ENCODE assay signal across 18 cellular contexts in the genomic region with DNA sequence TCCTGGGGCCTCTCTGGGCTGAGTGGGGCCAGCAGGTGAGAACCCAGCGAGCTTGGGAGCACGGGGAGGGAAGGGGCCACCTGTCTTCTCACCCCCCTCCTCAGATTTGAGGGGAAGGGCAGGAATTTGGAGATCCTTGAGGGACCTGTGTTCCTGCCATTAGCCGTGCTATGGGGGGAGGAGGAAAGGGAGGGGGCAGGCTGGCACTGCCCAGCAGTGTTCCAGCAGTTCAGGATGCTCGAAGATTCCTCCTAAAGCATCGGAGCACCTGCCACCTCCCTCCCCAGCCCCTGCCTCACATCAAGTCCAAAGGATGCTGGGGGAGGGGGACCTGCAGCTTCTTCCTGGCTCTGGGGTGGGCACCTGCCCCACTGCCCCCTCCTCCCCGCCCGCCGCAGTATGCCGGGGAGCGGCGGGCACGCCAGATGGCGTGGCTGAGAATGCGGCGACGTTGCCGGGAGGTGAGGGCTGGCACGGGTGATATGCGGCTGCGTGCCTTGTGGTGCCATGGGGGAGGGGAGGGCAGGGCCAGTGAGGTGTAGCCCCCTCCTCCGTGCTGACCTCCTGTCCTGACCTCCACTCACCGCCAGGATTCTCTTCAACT. TPM values are rescaled to one million over a fixed set of nuclear protein-coding genes. Genes with fewer than 3 reads are reported as not detected.
"Had no signal": no experiment of that assay in that cellular context is flagged by ENCODE, and none has a peak within 500 bp of the region (broad histone marks: within the 10 kb centered on the region; RNA-seq: fewer than 3 reads in every experiment).

No MANE protein-coding gene starts in this region.

- H3K4me1 ChIP-seq: adrenal gland had no signal

- H3K9me3 ChIP-seq: adrenal gland had no signal

- H3K36me3 ChIP-seq: adrenal gland had no signal

- H3K9me3 Mint-ChIP-seq: dendritic cell treated with granulocyte-macrophage colony-stimulating factor and Interleukin-4, amounts not matched to agents 40 ng/mL and 50 ng/mL, for 4 days; naive thymus-derived CD8-positive, alpha-beta T cell; stimulated activated effector memory CD8-positive, alpha-beta T cell treated with anti-CD3 and anti-CD28 coated beads, Interleukin-12 subunit alpha, Interleukin-12 subunit beta, amount 100 ng/mL, for 72 hours had no signal

- H3K4me3 ChIP-seq: adrenal gland, smooth muscle cell had no signal

- H3K27ac ChIP-seq: adrenal gland had no signal

- DNase-seq: activated CD4-positive, alpha-beta T cell treated with anti-CD3 and anti-CD28 coated beads, Interleukin-2, amount 50 U/mL, for 4 hours; activated CD4-positive, CD25-positive, alpha-beta regulatory T cell treated with anti-CD3 and anti-CD28 coated beads, Interleukin-2, amount 50 U/mL, for 72 hours; activated naive CD4-positive, alpha-beta T cell treated with anti-CD3 and anti-CD28 coated beads, Interleukin-2, amount 50 U/mL, for 16 hours; activated T-cell treated with anti-CD3 and anti-CD28 coated beads, Interleukin-2, amount 50 U/mL, for 1 hour; adrenal gland; glutamatergic neuron; left colon; naive thymus-derived CD8-positive, alpha-beta T cell; nucleus accumbens; trophoblast cell had no signal

- H3K27ac Mint-ChIP-seq: dendritic cell treated with granulocyte-macrophage colony-stimulating factor and Interleukin-4, amounts not matched to agents 40 ng/mL and 50 ng/mL, for 4 days; naive thymus-derived CD8-positive, alpha-beta T cell; progenitor cell of endocrine pancreas; stimulated activated effector memory CD8-positive, alpha-beta T cell treated with anti-CD3 and anti-CD28 coated beads, Interleukin-12 subunit alpha, Interleukin-12 subunit beta, amount 100 ng/mL, for 72 hours had no signal

- H3K4me2 ChIP-seq: smooth muscle cell had no signal

- H3K4me1 Mint-ChIP-seq: stimulated activated effector memory CD8-positive, alpha-beta T cell treated with anti-CD3 and anti-CD28 coated beads, Interleukin-12 subunit alpha, Interleukin-12 subunit beta, amount 100 ng/mL, for 72 hours had no signal

- H3K36me3 Mint-ChIP-seq: naive thymus-derived CD8-positive, alpha-beta T cell; stimulated activated effector memory CD8-positive, alpha-beta T cell treated with anti-CD3 and anti-CD28 coated beads, Interleukin-12 subunit alpha, Interleukin-12 subunit beta, amount 100 ng/mL, for 72 hours had no signal

- H3K4me3 Mint-ChIP-seq: dendritic cell treated with granulocyte-macrophage colony-stimulating factor and Interleukin-4, amounts not matched to agents 40 ng/mL and 50 ng/mL, for 4 days; naive thymus-derived CD8-positive, alpha-beta T cell; stimulated activated effector memory CD8-positive, alpha-beta T cell treated with anti-CD3 and anti-CD28 coated beads, Interleukin-12 subunit alpha, Interleukin-12 subunit beta, amount 100 ng/mL, for 72 hours had no signal

RNA-seq across cellular contexts. Expression of gene NEUROD2, which starts 4.7 kb away (rescaled TPM):
- total RNA-seq: adrenal gland; epithelial cell of proximal tubule; lung microvascular endothelial cell; naive thymus-derived CD8-positive, alpha-beta T cell; progenitor cell of endocrine pancreas; right cardiac atrium; smooth muscle cell had no signal

RNA-seq across cellular contexts. Expression of gene PPP1R1B, which starts 14.4 kb away (rescaled TPM):
- total RNA-seq: epithelial cell of proximal tubule; lung microvascular endothelial cell; mononuclear cell; naive thymus-derived CD8-positive, alpha-beta T cell; progenitor cell of endocrine pancreas; smooth muscle cell had no signal

RNA-seq across cellular contexts. Expression of gene TCAP, which starts 52.8 kb away (rescaled TPM):
- total RNA-seq: epithelial cell of proximal tubule, smooth muscle cell had no signal

RNA-seq across cellular contexts. Expression of gene PNMT, which starts 55.9 kb away (rescaled TPM):
- total RNA-seq: epithelial cell of proximal tubule, mononuclear cell, smooth muscle cell had no signal
